ENCODE assay signal across 1 cellular context in genomic region chr22:36892292-36892691, GRCh38.
TF ChIP-seq lines count a peak whose summit lies in the region.

No MANE protein-coding gene starts in this region.

TF ChIP-seq in GM12878, 131 proteins besides CTCF, POLR2A, EP300 and RAD21:
- peak; percentile 29; the same call in 1 of the 2 replicates for TF ChIP-seq IKZF1 (conservative IDR thresholded peaks at IDR 0.05)
- TF ChIP-seq HSF1 (IDR thresholded peaks at IDR 0.05; ENCODE audit: low read depth, low read length): no peak
- no peak for TF ChIP-seq PAX8 (IDR thresholded peaks at IDR 0.05)
TF ChIP-seq in GM12878: peak in this region for 1.
